In the genomic region with DNA sequence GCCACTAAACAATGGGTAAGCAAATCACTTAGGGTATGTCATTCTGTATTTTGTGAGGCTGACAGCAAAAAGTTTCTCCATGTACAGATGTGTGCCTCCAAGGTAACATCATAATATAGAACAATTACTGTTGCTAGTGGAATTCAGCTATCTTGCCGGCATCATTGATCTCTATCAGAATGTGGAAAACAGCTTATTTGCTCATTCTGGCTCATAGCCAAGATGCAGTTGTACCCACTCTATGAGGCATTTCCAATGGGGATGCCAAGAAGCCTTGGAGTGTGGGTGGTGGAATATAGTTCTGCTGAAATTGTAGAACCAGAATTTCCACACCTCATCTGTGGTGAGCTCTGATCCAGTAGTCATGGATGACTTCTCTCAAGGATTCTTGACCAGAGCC, we compare ENCODE assay signal across 19 cellular contexts. TPM values are rescaled to one million over a fixed set of nuclear protein-coding genes. Genes with fewer than 3 reads are reported as not detected.
DNase-seq lines count a peak whose midpoint lies in the region; ATAC-seq, FAIRE-seq and TF ChIP-seq lines count a peak whose summit lies in the region.
"Had no signal": no experiment of that assay in that cellular context is flagged by ENCODE, and none has a peak within 500 bp of the region (broad histone marks: within the 10 kb centered on the region; RNA-seq: fewer than 3 reads in every experiment).

No MANE protein-coding gene starts in this region.

- H3K9me3 ChIP-seq in GM23248 (ENCODE audit: low read depth) (no peaks in the 10 kb centered on the region), endothelial cell of umbilical vein (replicated peaks; ENCODE audit: control insufficient read depth, insufficient read depth, low read length) (no peaks in the 10 kb centered on the region), gastrocnemius medialis (no peaks in the 10 kb centered on the region)
- H3K9me3 ChIP-seq: thoracic aorta had no signal

- no peaks in the 10 kb centered on the region; the same call in 1 of the 2 replicates for H4K20me1 ChIP-seq in GM23248 (ENCODE audit: insufficient read depth)
- no peaks in the 10 kb centered on the region for H4K20me1 ChIP-seq in endothelial cell of umbilical vein (replicated peaks; ENCODE audit: control insufficient read depth, extremely low read depth, insufficient read depth, low read length)

- H3K4me1 Mint-ChIP-seq in activated T-cell treated with anti-CD3 and anti-CD28 coated beads, Interleukin-2, amount 50 U/mL, for 72 hours (ENCODE audit: low read depth): peaks cover 86% of the 10 kb centered on the region
- H3K4me1 Mint-ChIP-seq in activated T-cell treated with anti-CD3 and anti-CD28 coated beads, Interleukin-2, amount 50 U/mL, for 4 hours (ENCODE audit: low read depth): peaks cover 94% of the 10 kb centered on the region
- H3K4me1 Mint-ChIP-seq in osteocyte (ENCODE audit: unreplicated experiment): peaks cover 25% of the 10 kb centered on the region

- H2AFZ ChIP-seq in GM23248 (no peak overlapping the region), endothelial cell of umbilical vein (ENCODE audit: low read depth, low read length) (no peak overlapping the region)

- H3K27me3 Mint-ChIP-seq in activated T-cell treated with anti-CD3 and anti-CD28 coated beads, Interleukin-2, amount 50 U/mL, for 72 hours (ENCODE audit: low read depth): no peaks in the 10 kb centered on the region
- H3K27me3 Mint-ChIP-seq in activated T-cell treated with anti-CD3 and anti-CD28 coated beads, Interleukin-2, amount 50 U/mL, for 4 hours (ENCODE audit: low read depth): no peaks in the 10 kb centered on the region
- no peaks in the 10 kb centered on the region for H3K27me3 Mint-ChIP-seq in osteocyte (ENCODE audit: unreplicated experiment)
- H3K27me3 Mint-ChIP-seq: activated naive CD8-positive, alpha-beta T cell; brain had no signal

- ATAC-seq in activated T-cell treated with anti-CD3 and anti-CD28 coated beads, Interleukin-2, amount 50 U/mL, for 72 hours (replicated peaks in 1 of 2): no peak
- ATAC-seq in activated T-cell treated with anti-CD3 and anti-CD28 coated beads, Interleukin-2, amount 50 U/mL, for 4 hours: no peak
- peak in 1 of 2 donors; percentile 23 for ATAC-seq in gastrocnemius medialis
- ATAC-seq in HG02981 (IDR thresholded peaks at IDR 0.05; ENCODE audit: unreplicated experiment): no peak
- no peak for ATAC-seq in GM18861 (IDR thresholded peaks at IDR 0.05; ENCODE audit: unreplicated experiment)
- ATAC-seq: left cardiac atrium had no signal

- no peak overlapping the region for H3K4me3 ChIP-seq in GM23248
- no peak overlapping the region for H3K4me3 ChIP-seq in endothelial cell of umbilical vein (replicated peaks in 1 of 3; ENCODE audit: insufficient read depth in 1 of 3, low read depth in 1 of 3, low read length in 3 of 3)
- H3K4me3 ChIP-seq in gastrocnemius medialis: no peak overlapping the region
- H3K4me3 ChIP-seq: thoracic aorta had no signal

- no peaks in the 10 kb centered on the region for H3K9me1 ChIP-seq in endothelial cell of umbilical vein (replicated peaks; ENCODE audit: control insufficient read depth, extremely low read depth, insufficient read depth, low read length)

- H3K9me3 Mint-ChIP-seq in activated T-cell treated with anti-CD3 and anti-CD28 coated beads, Interleukin-2, amount 50 U/mL, for 72 hours: no peaks in the 10 kb centered on the region
- H3K9me3 Mint-ChIP-seq in activated T-cell treated with anti-CD3 and anti-CD28 coated beads, Interleukin-2, amount 50 U/mL, for 4 hours: no peaks in the 10 kb centered on the region
- no peaks in the 10 kb centered on the region for H3K9me3 Mint-ChIP-seq in osteocyte (ENCODE audit: unreplicated experiment)
- H3K9me3 Mint-ChIP-seq: brain had no signal

- TF ChIP-seq POLR2A in endothelial cell of umbilical vein (IDR thresholded peaks at IDR 0.05; ENCODE audit: low read depth, low read length): no peak
- TF ChIP-seq POLR2A in gastrocnemius medialis (IDR thresholded peaks at IDR 0.05): no peak

- in situ Hi-C loops in GM23248 (cut with MboI): no loop called here
- in situ Hi-C loops in gastrocnemius medialis (cut with MboI; ENCODE audit: low sequenced_read_pairs in 4 of 4): no loop called here

- WGBS in GM23248 (ENCODE audit: low coverage in 1 of 2, low lambda C conversion rate in 2 of 2, missing lambda C conversion rate in 2 of 2), 2 experiments: 92 to 97% methylated on average over 1 of the region's 1 CpG

- no peaks in the 10 kb centered on the region for H3F3A ChIP-seq in GM23248 (ENCODE audit: insufficient read depth)

- no peak for TF ChIP-seq CTCF in endothelial cell of umbilical vein (IDR thresholded peaks at IDR 0.05; ENCODE audit: extremely low read depth in 1 of 2, insufficient read depth in 1 of 2, low read depth in 1 of 2, low read length in 2 of 2)
- TF ChIP-seq CTCF in gastrocnemius medialis (IDR thresholded peaks at IDR 0.05 in 4 of 5, conservative IDR thresholded peaks at IDR 0.05 in 1 of 5): no peak
- TF ChIP-seq CTCF in osteocyte (IDR thresholded peaks at IDR 0.05): no peak

- H3K27me3 ChIP-seq in GM23248 (replicated peaks; ENCODE audit: insufficient read depth) (no peaks in the 10 kb centered on the region), endothelial cell of umbilical vein (ENCODE audit: control insufficient read depth in 2 of 2, insufficient read depth in 2 of 2, low read length in 2 of 2) (no peaks in the 10 kb centered on the region), gastrocnemius medialis (no peaks in the 10 kb centered on the region)

- dilution Hi-C loops in endothelial cell of umbilical vein (cut with MboI; ENCODE audit: extremely low pct_ligation_motif_present, low sequenced_read_pairs): no loop called here

- intact Hi-C loops in endothelial cell of umbilical vein (cut with micrococcal nuclease) (no loop called here), gastrocnemius medialis (cut with DNase I; ENCODE audit: low total_unique reads) (no loop called here)

- H3K4me3 Mint-ChIP-seq in activated T-cell treated with anti-CD3 and anti-CD28 coated beads, Interleukin-2, amount 50 U/mL, for 72 hours: peak overlapping the region in 1 of 2 donors; percentile 23
- no peak overlapping the region for H3K4me3 Mint-ChIP-seq in activated T-cell treated with anti-CD3 and anti-CD28 coated beads, Interleukin-2, amount 50 U/mL, for 4 hours
- no peak overlapping the region for H3K4me3 Mint-ChIP-seq in osteocyte (ENCODE audit: unreplicated experiment)
- H3K4me3 Mint-ChIP-seq: activated naive CD8-positive, alpha-beta T cell; brain had no signal

- H3K36me3 Mint-ChIP-seq in activated T-cell treated with anti-CD3 and anti-CD28 coated beads, Interleukin-2, amount 50 U/mL, for 72 hours (ENCODE audit: insufficient read depth in 2 of 2): peaks cover 0 to 12% of the 10 kb centered on the region in 2 donors
- peaks cover 30% of the 10 kb centered on the region for H3K36me3 Mint-ChIP-seq in activated T-cell treated with anti-CD3 and anti-CD28 coated beads, Interleukin-2, amount 50 U/mL, for 4 hours (ENCODE audit: insufficient read depth)
- H3K36me3 Mint-ChIP-seq in osteocyte (ENCODE audit: unreplicated experiment): peaks cover 4% of the 10 kb centered on the region

- H3K9ac ChIP-seq in GM23248: no peak overlapping the region
- H3K9ac ChIP-seq in endothelial cell of umbilical vein (replicated peaks; ENCODE audit: extremely low read depth, insufficient read depth, low read length): no peak overlapping the region

- H3K36me3 ChIP-seq in GM23248 (ENCODE audit: low read depth): peaks cover 8% of the 10 kb centered on the region
- no peaks in the 10 kb centered on the region for H3K36me3 ChIP-seq in endothelial cell of umbilical vein (ENCODE audit: control insufficient read depth in 2 of 2, extremely low read depth in 1 of 2, insufficient read depth in 2 of 2, low read length in 2 of 2)
- H3K36me3 ChIP-seq in gastrocnemius medialis: peaks cover 0 to 3% of the 10 kb centered on the region in 2 donors

- no peak for FAIRE-seq in endothelial cell of umbilical vein (lab: Jason Lieb, UNC)
- FAIRE-seq: H1 had no signal

- H3K4me2 ChIP-seq in GM23248 (ENCODE audit: unreplicated experiment): no peak overlapping the region
- no peak overlapping the region for H3K4me2 ChIP-seq in endothelial cell of umbilical vein (ENCODE audit: insufficient read depth, low read length)

- H3K79me2 ChIP-seq in GM23248 (ENCODE audit: insufficient read depth) (peaks cover 99% of the 10 kb centered on the region), endothelial cell of umbilical vein (ENCODE audit: control insufficient read depth, insufficient read depth, low read length) (peaks cover 35% of the 10 kb centered on the region)

- no peaks in the 10 kb centered on the region for H3K9me2 ChIP-seq in GM23248 (ENCODE audit: insufficient read depth)

- H3K4me1 ChIP-seq in GM23248 (ENCODE audit: insufficient read depth) (no peaks in the 10 kb centered on the region; the same call in 1 of the 2 replicates), endothelial cell of umbilical vein (ENCODE audit: control insufficient read depth, extremely low read depth, insufficient read depth, low read length) (peaks cover 37% of the 10 kb centered on the region), gastrocnemius medialis (peaks cover 81 to 84% of the 10 kb centered on the region in 2 donors)

- DNase-seq in activated T-cell treated with anti-CD3 and anti-CD28 coated beads, Interleukin-2, amount 50 U/mL, for 72 hours: no peak
- no peak for DNase-seq in activated T-cell treated with anti-CD3 and anti-CD28 coated beads, Interleukin-2, amount 50 U/mL, for 4 hours
- DNase-seq in GM23248 (peak; percentile 15), endothelial cell of umbilical vein (ENCODE audit: low read depth, low spot score) (peak; percentile 7), gastrocnemius medialis (no peak), osteocyte (ENCODE audit: extremely low spot score, unreplicated experiment) (no peak)
- DNase-seq: activated CD8-positive, alpha-beta memory T cell treated with anti-CD3 and anti-CD28 coated beads for 24 hours; foreskin melanocyte; left cardiac atrium; NCI-H1436 treated with DMSO at 0.1 percent for 48 hours; NCI-H69; retina; WERI-Rb-1 had no signal

- H3K27ac ChIP-seq in GM23248: no peak overlapping the region
- no peak overlapping the region for H3K27ac ChIP-seq in endothelial cell of umbilical vein (ENCODE audit: insufficient read depth, low read depth, low read length)
- H3K27ac ChIP-seq in gastrocnemius medialis: peak overlapping the region in 3 of 4 donors; percentile 65 to 97 (median 65)
- H3K27ac ChIP-seq: thoracic aorta, WERI-Rb-1 had no signal

- H3K27ac Mint-ChIP-seq in activated T-cell treated with anti-CD3 and anti-CD28 coated beads, Interleukin-2, amount 50 U/mL, for 72 hours: peak overlapping the region; percentile 32
- H3K27ac Mint-ChIP-seq in osteocyte (ENCODE audit: unreplicated experiment): no peak overlapping the region

- BruUV-seq in endothelial cell of umbilical vein (replicated peaks; lab: Mats Ljungman, UMichigan): no TSS peak

- CTCF ChIA-PET in endothelial cell of umbilical vein (lab: Charles Lee): interaction anchor here (1.0 to 1.6 kb wide), 2 partner anchors 16 to 60 kb away, joined by 3 read pairs; no protein-coding TSS in a partner anchor

- POLR2A ChIA-PET in endothelial cell of umbilical vein (lab: Charles Lee): no interaction called here

RNA-seq across cellular contexts. Expression of a gene that starts 12.6 kb away (rescaled TPM):
- total RNA-seq in activated T-cell treated with anti-CD3 and anti-CD28 coated beads, Interleukin-2, amount 50 U/mL, for 72 hours: 100 to 1,000 TPM; 117 to 120 TPM
- 100 to 1,000 TPM in 1 of 3 donors, 10 to 100 TPM in 2; 65.4 to 120 (median 93.5) TPM for total RNA-seq in activated T-cell treated with anti-CD3 and anti-CD28 coated beads, Interleukin-2, amount 50 U/mL, for 4 hours
- 47.4 and 78.9 TPM in 2 replicates for total RNA-seq in GM23248 (2014; rRNA removed; shearing (Covaris generic))
- polyA plus RNA-seq in GM23248 (2016; fragmentation: Nextera tagmentation; extraction: Ambion mirVana) (26.7 and 27.2 TPM in 2 replicates), endothelial cell of umbilical vein (45.8 and 54.5 TPM in 2 replicates)
- total RNA-seq in endothelial cell of umbilical vein (79.9 TPM in 2 replicates), gastrocnemius medialis (10 to 100 TPM; 54.6 to 69.7 (median 63.0) TPM), osteocyte (110 and 115 TPM in 2 replicates)
- 29.7 and 34.8 TPM in 2 replicates for polyA plus RNA-seq in endothelial cell of umbilical vein (2011; cell fraction: cytosol; rRNA removed)
- polyA plus RNA-seq in endothelial cell of umbilical vein (2011; cell fraction: nucleus; rRNA removed): 54.4 and 61.9 TPM in 2 replicates
- polyA plus RNA-seq in endothelial cell of umbilical vein (2012): 42.9 and 46.1 TPM in 2 replicates
- 134 and 153 TPM in 2 replicates for polyA minus RNA-seq in endothelial cell of umbilical vein
- polyA minus RNA-seq in endothelial cell of umbilical vein (2011; cell fraction: cytosol; rRNA and poly(A)+ RNA removed): 33.7 TPM
- polyA minus RNA-seq in endothelial cell of umbilical vein (2011; cell fraction: nucleus; rRNA and poly(A)+ RNA removed): 158 and 170 TPM in 2 replicates

Comparison
In these comparisons a context has a peak if more than half of its experiments do, and no peak if none do; other contexts are left out.
1. DNase-seq: peak in GM23248 (single experiment) and endothelial cell of umbilical vein (single experiment); none in activated T-cell treated with anti-CD3 and anti-CD28 coated beads, Interleukin-2, amount 50 U/mL, for 72 hours (0 of 2), activated T-cell treated with anti-CD3 and anti-CD28 coated beads, Interleukin-2, amount 50 U/mL, for 4 hours (single experiment), gastrocnemius medialis (0 of 2) and osteocyte (single experiment).
2. H3K27ac ChIP-seq: peak in gastrocnemius medialis (3 of 4); none in GM23248 (single experiment) and endothelial cell of umbilical vein (single experiment).